ENCODE assay signal across 19 cellular contexts in the genomic region with DNA sequence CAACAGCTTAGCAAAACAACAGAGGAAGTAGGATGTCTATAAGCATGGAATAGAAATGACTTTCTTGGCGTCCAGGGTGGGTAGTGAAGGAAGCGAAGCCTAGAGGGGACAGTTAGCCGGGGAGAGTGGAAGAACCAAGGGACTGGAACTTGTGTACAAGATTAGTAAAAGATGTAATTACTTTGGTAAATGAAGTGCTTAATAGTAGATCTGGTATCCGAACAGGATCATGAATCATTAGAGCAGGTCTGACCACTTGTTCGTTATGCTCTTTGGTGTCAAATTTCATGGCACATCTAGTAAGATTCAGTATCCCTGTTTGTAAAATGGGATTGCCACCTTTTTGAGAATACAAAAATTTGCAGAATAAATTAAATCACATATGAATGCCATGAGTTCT.
DNase-seq lines count a peak whose midpoint lies in the region; ATAC-seq and TF ChIP-seq lines count a peak whose summit lies in the region.
"Had no signal": no experiment of that assay in that cellular context is flagged by ENCODE, and none has a peak within 500 bp of the region (broad histone marks: within the 10 kb centered on the region; RNA-seq: fewer than 3 reads in every experiment).

No MANE protein-coding gene starts in this region.

- intact Hi-C loops in esophagus muscularis mucosa (cut with DNase I) (no loop called here), Right ventricle myocardium inferior (cut with DNase I) (no loop called here)

- 90% methylated on average over 5 of the region's 5 CpGs for WGBS in esophagus muscularis mucosa

- peak; percentile 57 for DNase-seq in NCI-H2171 treated with DMSO at 0.1 percent for 48 hours (lab: John Stamatoyannopoulos, UW)
- DNase-seq in NCI-H2171 (lab: John Stamatoyannopoulos, UW), result no peak
- peak; percentile 27 for DNase-seq in NCI-H510A (lab: John Stamatoyannopoulos, UW)
- DNase-seq in RPMI7951 (ENCODE audit: low read depth), result peak; percentile 2
- peak; percentile 15 for DNase-seq in renal cortical epithelial cell (ENCODE audit: low read depth)
- no peak for DNase-seq in esophagus muscularis mucosa (ENCODE audit: extremely low spot score)
- DNase-seq in stimulated activated CD4-positive, alpha-beta T cell treated with anti-CD3 and anti-CD28 coated beads, Interleukin-15, amount 100 ng/mL, for 24 hours, result no peak
- DNase-seq in Right ventricle myocardium inferior (ENCODE audit: missing footprints), result no peak
- DNase-seq: activated CD4-positive, CD25-positive, alpha-beta regulatory T cell treated with anti-CD3 and anti-CD28 coated beads, Interleukin-2, amount 50 U/mL, for 72 hours; activated naive CD4-positive, alpha-beta T cell treated with Interleukin-2 at 50 U/mL for 16 hours; activated T-cell treated with anti-CD3 and anti-CD28 coated beads, Interleukin-2, amount 50 U/mL, for 4 hours; amygdala; mucosa of descending colon; NCI-H1092 treated with DMSO at 0.1 percent for 48 hours; right lobe of liver; Right ventricle myocardium superior; stimulated activated CD8-positive, alpha-beta memory T cell treated with anti-CD3 and anti-CD28 coated beads, Interleukin-4, amount 100 ng/mL, for 48 hours; T-cell had no signal

- TF ChIP-seq CTCF in esophagus muscularis mucosa (IDR thresholded peaks at IDR 0.05), result no peak

- H3K27ac ChIP-seq in esophagus muscularis mucosa (replicated peaks in 1 of 4), result no peak overlapping the region
- H3K27ac ChIP-seq: hepatocyte, right lobe of liver had no signal

- no peak overlapping the region for H3K4me3 ChIP-seq in esophagus muscularis mucosa
- H3K4me3 ChIP-seq: hepatocyte, mucosa of descending colon, right lobe of liver had no signal

- no peak for ATAC-seq in Right ventricle myocardium inferior
- ATAC-seq: activated T-cell treated with anti-CD3 and anti-CD28 coated beads, Interleukin-2, amount 50 U/mL, for 4 hours; mucosa of descending colon; right lobe of liver; T-cell had no signal

- TF ChIP-seq EP300 in esophagus muscularis mucosa (IDR thresholded peaks at IDR 0.05), result no peak

- no peaks in the 10 kb centered on the region for H3K9me3 ChIP-seq in esophagus muscularis mucosa
- H3K9me3 ChIP-seq: mucosa of descending colon, right lobe of liver had no signal

- H3K36me3 ChIP-seq in esophagus muscularis mucosa, result no peaks in the 10 kb centered on the region
- H3K36me3 ChIP-seq: right lobe of liver had no signal

- H3K4me1 ChIP-seq in esophagus muscularis mucosa, result no peaks in the 10 kb centered on the region
- H3K4me1 ChIP-seq: right lobe of liver had no signal

- no peak for TF ChIP-seq POLR2A in esophagus muscularis mucosa (IDR thresholded peaks at IDR 0.05; ENCODE audit: low read depth)

- no peaks in the 10 kb centered on the region for H3K27me3 ChIP-seq in esophagus muscularis mucosa
- H3K27me3 ChIP-seq: hepatocyte, right lobe of liver had no signal

Comparison
In these comparisons a context has a peak if more than half of its experiments do, and no peak if none do; other contexts are left out.
1. DNase-seq: peak in NCI-H2171 treated with DMSO at 0.1 percent for 48 hours (single experiment), NCI-H510A (single experiment), RPMI7951 (single experiment) and renal cortical epithelial cell (single experiment); none in NCI-H2171 (single experiment), esophagus muscularis mucosa (single experiment), stimulated activated CD4-positive, alpha-beta T cell treated with anti-CD3 and anti-CD28 coated beads, Interleukin-15, amount 100 ng/mL, for 24 hours (single experiment) and Right ventricle myocardium inferior (single experiment).